Comparison of ENCODE assay signal across 8 cellular contexts in the genomic region with DNA sequence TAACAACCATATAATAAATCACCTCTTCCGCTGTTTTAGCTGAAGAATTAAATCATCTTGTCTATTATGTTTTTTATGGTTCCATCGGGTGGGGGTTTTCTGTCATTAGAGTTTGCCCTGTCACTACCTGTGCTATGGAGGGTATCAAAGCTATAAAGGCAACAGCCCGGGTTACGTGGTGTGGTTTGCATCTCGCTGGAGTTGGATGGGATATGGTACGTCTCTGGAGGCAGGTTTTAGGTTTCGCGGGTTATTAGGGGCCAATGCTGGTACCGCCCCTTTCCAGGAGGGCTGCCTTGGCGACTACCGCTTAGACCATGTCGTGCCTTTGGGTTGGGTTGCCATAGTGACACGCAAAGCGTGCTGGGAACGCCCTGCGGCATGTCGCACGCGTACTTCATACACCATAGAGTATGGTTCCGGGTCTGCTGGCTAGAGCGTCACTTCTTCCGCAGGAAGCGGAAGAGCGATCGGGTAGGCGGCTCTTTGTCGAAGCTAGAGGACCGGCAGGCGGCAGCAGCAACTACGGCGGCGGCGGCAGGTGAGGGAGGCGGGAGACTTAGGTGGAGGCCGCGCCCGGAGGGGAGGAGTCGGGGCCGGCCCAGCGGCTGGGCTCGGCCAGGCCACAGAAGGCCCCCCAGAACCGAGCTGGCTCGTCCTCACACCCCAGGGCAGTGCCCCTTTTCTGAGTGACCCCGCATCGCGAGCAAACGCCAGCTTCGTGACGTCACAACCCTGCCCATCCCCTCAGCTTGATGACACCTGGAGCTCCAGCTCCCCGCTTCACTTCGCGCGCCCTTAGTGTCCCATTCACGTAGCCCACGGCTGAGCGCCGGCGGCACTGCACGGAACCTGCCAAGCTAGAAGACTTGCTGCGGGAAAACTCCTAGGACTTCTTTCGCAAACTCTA. TPM values are rescaled to one million over a fixed set of nuclear protein-coding genes. Genes with fewer than 3 reads are reported as not detected.
DNase-seq lines count a peak whose midpoint lies in the region; ATAC-seq and TF ChIP-seq lines count a peak whose summit lies in the region.

A gene with protein sequence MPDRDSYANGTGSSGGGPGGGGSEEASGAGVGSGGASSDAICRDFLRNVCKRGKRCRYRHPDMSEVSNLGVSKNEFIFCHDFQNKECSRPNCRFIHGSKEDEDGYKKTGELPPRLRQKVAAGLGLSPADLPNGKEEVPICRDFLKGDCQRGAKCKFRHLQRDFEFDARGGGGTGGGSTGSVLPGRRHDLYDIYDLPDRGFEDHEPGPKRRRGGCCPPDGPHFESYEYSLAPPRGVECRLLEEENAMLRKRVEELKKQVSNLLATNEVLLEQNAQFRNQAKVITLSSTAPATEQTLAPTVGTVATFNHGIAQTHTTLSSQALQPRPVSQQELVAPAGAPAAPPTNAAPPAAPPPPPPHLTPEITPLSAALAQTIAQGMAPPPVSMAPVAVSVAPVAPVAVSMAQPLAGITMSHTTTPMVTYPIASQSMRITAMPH (plus strand): TSS at position 489 of the 910 bp plus-strand sequence. CDS start 2,297 bp downstream, outside the sequence.

- peak within 1 kb of the TSS; percentile 86 for H3K4me3 ChIP-seq in NB4 (ENCODE audit: low read depth, low read length)
- peak within 1 kb of the TSS; percentile 93 for H3K4me3 ChIP-seq in SK-N-MC
- H3K4me3 ChIP-seq in osteoblast (ENCODE audit: insufficient read depth, low read length): peak within 1 kb of the TSS; percentile 85
- peak within 1 kb of the TSS; percentile 88 for H3K4me3 ChIP-seq in thymus (ENCODE audit: low read length)

- peak within 1 kb of the TSS; percentile 98 for H3K27ac ChIP-seq in SK-N-MC
- H3K27ac ChIP-seq in osteoblast (ENCODE audit: low read depth, low read length): peak within 1 kb of the TSS; percentile 92
- peak within 1 kb of the TSS; percentile 85 for H3K27ac ChIP-seq in thymus (ENCODE audit: low read depth)

- H3K4me3 Mint-ChIP-seq in glutamatergic neuron (ENCODE audit: unreplicated experiment): peak within 1 kb of the TSS; percentile 98

- TF ChIP-seq CTCF in GM10248 (IDR thresholded peaks at IDR 0.05; ENCODE audit: control extremely low read depth, extremely low read depth, low read depth, missing control alignments) (peak; percentile 62), NB4 (IDR thresholded peaks at IDR 0.05; ENCODE audit: low read depth, low read length) (no peak), glutamatergic neuron (IDR thresholded peaks at IDR 0.05; ENCODE audit: partially characterized antibody, unreplicated experiment) (no peak), osteoblast (IDR thresholded peaks at IDR 0.05; ENCODE audit: extremely low read depth, low read depth, low read length) (peak; percentile 39)

- peak within 1 kb of the TSS; percentile 99 for H3K4me2 ChIP-seq in osteoblast (ENCODE audit: insufficient read depth, low read length)

- H3K9me3 ChIP-seq in SK-N-MC (ENCODE audit: low read depth, low read length): no peaks in the 10 kb centered on the region
- no peaks in the 10 kb centered on the region for H3K9me3 ChIP-seq in osteoblast (ENCODE audit: low read depth, low read length)
- H3K9me3 ChIP-seq in thymus (ENCODE audit: control insufficient read depth): no peaks in the 10 kb centered on the region

- H3K79me2 ChIP-seq in osteoblast (ENCODE audit: insufficient read depth, low read length): peaks cover 33% of the 10 kb centered on the region

- peak within 1 kb of the TSS; percentile 61 for H2AFZ ChIP-seq in osteoblast (ENCODE audit: low read length)

- DNase-seq in GM10248 (ENCODE audit: extremely low spot score): peak; percentile 93
- peak; percentile 100 for DNase-seq in NB4 (ENCODE audit: low read depth)
- DNase-seq in SK-N-MC (ENCODE audit: low read depth, low spot score): peak; percentile 99
- peak; percentile 96 to 98 for DNase-seq in activated naive CD4-positive, alpha-beta T cell treated with anti-CD3 and anti-CD28 coated beads, Interleukin-2, amount 50 U/mL, for 72 hours (ENCODE audit: low spot score in 2 of 2)
- peak; percentile 94 for DNase-seq in glutamatergic neuron
- DNase-seq in osteoblast (ENCODE audit: insufficient read length, low spot score, missing footprints): peak; percentile 93

- POLR2A ChIA-PET in GM10248 (lab: Yijun Ruan, JAX): interaction anchor here (0.6 to 5.0 kb wide), 12 partner anchors 9 to 353 kb away, joined by 3 to 56 read pairs (median 4); partner anchors contain the start of genes ANKRD52, ESYT1, PA2G4 and RNF41

- H3K27me3 Mint-ChIP-seq in glutamatergic neuron (ENCODE audit: unreplicated experiment): peaks cover 15% of the 10 kb centered on the region

- H4K20me1 ChIP-seq in osteoblast (ENCODE audit: insufficient read depth, low read length): peaks cover 16% of the 10 kb centered on the region

- WGBS in thymus: under 1% methylated on average over 61 of the region's 61 CpGs

- H3K27me3 ChIP-seq in osteoblast (ENCODE audit: insufficient read depth, low read length): no peaks in the 10 kb centered on the region
- no peaks in the 10 kb centered on the region for H3K27me3 ChIP-seq in thymus (ENCODE audit: control insufficient read depth, insufficient read depth)

- CTCF ChIA-PET in GM10248 (lab: Yijun Ruan, JAX): interaction anchor here (0.7 to 14.7 kb wide), 38 partner anchors 10 to 519 kb away, joined by 3 to 243 read pairs (median 6); partner anchors contain the start of genes ANKRD52, ESYT1, MYL6 and MYL6B

- peak; percentile 83 for ATAC-seq in HG02571 (IDR thresholded peaks at IDR 0.05; ENCODE audit: unreplicated experiment)
- peak; percentile 87 to 91 for ATAC-seq in activated naive CD4-positive, alpha-beta T cell treated with anti-CD3 and anti-CD28 coated beads, Interleukin-2, amount 50 U/mL, for 72 hours

- H3K9ac ChIP-seq in SK-N-MC (ENCODE audit: insufficient read length): peak within 1 kb of the TSS; percentile 96

- H3K4me1 Mint-ChIP-seq in glutamatergic neuron (ENCODE audit: low read depth, unreplicated experiment): peaks cover 18% of the 10 kb centered on the region

- TF ChIP-seq POLR2A in NB4 (IDR thresholded peaks at IDR 0.05; ENCODE audit: extremely low read depth, insufficient read length): peak; percentile 98

- peaks cover 29% of the 10 kb centered on the region for H3K4me1 ChIP-seq in osteoblast (ENCODE audit: insufficient read depth, low read length)
- peaks cover 10% of the 10 kb centered on the region for H3K4me1 ChIP-seq in thymus (ENCODE audit: control insufficient read depth, insufficient read depth, low read length)

- peaks cover 28 to 31% of the 10 kb centered on the region in 2 donors for H3K36me3 Mint-ChIP-seq in activated naive CD4-positive, alpha-beta T cell treated with anti-CD3 and anti-CD28 coated beads, Interleukin-2, amount 50 U/mL, for 72 hours
- H3K36me3 Mint-ChIP-seq in glutamatergic neuron (ENCODE audit: unreplicated experiment): no peaks in the 10 kb centered on the region

- peak within 1 kb of the TSS; percentile 96 to 100 for H3K27ac Mint-ChIP-seq in activated naive CD4-positive, alpha-beta T cell treated with anti-CD3 and anti-CD28 coated beads, Interleukin-2, amount 50 U/mL, for 72 hours
- H3K27ac Mint-ChIP-seq in glutamatergic neuron (ENCODE audit: unreplicated experiment): peak within 1 kb of the TSS; percentile 99

- peaks cover 42% of the 10 kb centered on the region for H3K36me3 ChIP-seq in SK-N-MC (ENCODE audit: insufficient read depth, low read length)
- peaks cover 27% of the 10 kb centered on the region for H3K36me3 ChIP-seq in osteoblast (ENCODE audit: insufficient read depth, low read length)
- peaks cover 21% of the 10 kb centered on the region for H3K36me3 ChIP-seq in thymus (ENCODE audit: control insufficient read depth, insufficient read depth)

- no peaks in the 10 kb centered on the region for H3K9me3 Mint-ChIP-seq in activated naive CD4-positive, alpha-beta T cell treated with anti-CD3 and anti-CD28 coated beads, Interleukin-2, amount 50 U/mL, for 72 hours
- H3K9me3 Mint-ChIP-seq in glutamatergic neuron (ENCODE audit: unreplicated experiment): peaks cover 17% of the 10 kb centered on the region

RNA-seq across cellular contexts. Expression of the gene that starts here (rescaled TPM):
- 10 to 100 TPM in 1 of 2 donors, 1 to 10 TPM in 1; 7.1 to 15.0 TPM for total RNA-seq in activated naive CD4-positive, alpha-beta T cell treated with anti-CD3 and anti-CD28 coated beads, Interleukin-2, amount 50 U/mL, for 72 hours
- total RNA-seq in glutamatergic neuron (ENCODE audit: unreplicated experiment): 11.1 TPM
- 9.0 and 10.6 TPM in 2 replicates for total RNA-seq in osteoblast
- polyA plus RNA-seq in thymus: 3.1 TPM

Comparison
In these comparisons a context has a peak if more than half of its experiments do, and no peak if none do; other contexts are left out.
1. Peak in every context shown above with its lines: DNase-seq, ATAC-seq, H3K4me3 ChIP-seq and H3K27ac ChIP-seq.
2. CTCF ChIP-seq: peak in GM10248 (single experiment) and osteoblast (single experiment); none in NB4 (single experiment) and glutamatergic neuron (single experiment).